In the genomic region with DNA sequence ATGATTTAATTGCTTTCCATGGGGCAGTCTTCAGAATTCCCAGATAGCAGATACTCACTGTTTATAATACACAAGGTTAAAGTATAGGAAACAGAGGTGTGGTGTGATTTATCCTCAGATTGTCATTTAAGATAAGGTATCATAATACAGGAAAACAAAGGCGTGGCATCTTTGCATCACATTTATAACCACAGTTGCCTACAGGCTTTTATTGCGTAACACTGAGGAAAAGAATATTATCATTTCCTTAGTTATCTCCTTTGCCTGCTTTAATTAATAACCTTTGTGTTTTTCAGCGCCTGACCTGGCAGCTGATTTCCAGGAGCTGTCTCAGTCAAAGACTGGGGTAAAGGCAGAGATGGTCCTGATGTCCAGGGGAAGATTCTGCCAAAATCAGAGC, we compare ENCODE assay signal across 15 cellular contexts.
DNase-seq lines count a peak whose midpoint lies in the region; FAIRE-seq and TF ChIP-seq lines count a peak whose summit lies in the region.
"Had no signal": no experiment of that assay in that cellular context is flagged by ENCODE, and none has a peak within 500 bp of the region (broad histone marks: within the 10 kb centered on the region; RNA-seq: fewer than 3 reads in every experiment).

No MANE protein-coding gene starts in this region.

- WGBS in suprapubic skin: 45% methylated on average over 3 of the region's 3 CpGs

- no peaks in the 10 kb centered on the region for H3K36me3 Mint-ChIP-seq in MCF 10A (ENCODE audit: insufficient read depth, unreplicated experiment)
- H3K36me3 Mint-ChIP-seq: CD4-positive, CD25-positive, alpha-beta regulatory T cell had no signal

- TF ChIP-seq EP300 in suprapubic skin (IDR thresholded peaks at IDR 0.05): no peak

- H3K36me3 ChIP-seq in breast epithelium: no peaks in the 10 kb centered on the region
- no peaks in the 10 kb centered on the region for H3K36me3 ChIP-seq in suprapubic skin
- H3K36me3 ChIP-seq: BLaER1 treated with 17β-estradiol and CSF1 and Interleukin-3, amounts not matched to agents 10 nM and 100 nM had no signal

- H3K27ac Mint-ChIP-seq in MCF 10A (ENCODE audit: low read depth, unreplicated experiment): no peak overlapping the region
- H3K27ac Mint-ChIP-seq: CD4-positive, CD25-positive, alpha-beta regulatory T cell; HFFc6 had no signal

- POLR2A ChIA-PET in MCF 10A (lab: Yijun Ruan, JAX): no interaction called here

- no TSS peak for BruUV-seq in MCF 10A (replicated peaks; lab: Mats Ljungman, UMichigan)

- H3K9me3 Mint-ChIP-seq in MCF 10A (ENCODE audit: unreplicated experiment): no peaks in the 10 kb centered on the region
- H3K9me3 Mint-ChIP-seq: CD4-positive, CD25-positive, alpha-beta regulatory T cell; HFFc6 had no signal

- TF ChIP-seq CTCF in MCF 10A (IDR thresholded peaks at IDR 0.05; ENCODE audit: unreplicated experiment): no peak
- no peak for TF ChIP-seq CTCF in breast epithelium (IDR thresholded peaks at IDR 0.05)
- TF ChIP-seq CTCF in epithelial cell of esophagus (IDR thresholded peaks at IDR 0.05; ENCODE audit: insufficient read depth, low read depth, low read length, missing control alignments): no peak
- TF ChIP-seq CTCF in suprapubic skin (IDR thresholded peaks at IDR 0.05): no peak

- peaks cover 6% of the 10 kb centered on the region for H3K4me1 Mint-ChIP-seq in MCF 10A (ENCODE audit: insufficient read depth, unreplicated experiment)
- H3K4me1 Mint-ChIP-seq: CD4-positive, CD25-positive, alpha-beta regulatory T cell had no signal

- intact Hi-C loops in MCF 10A (cut with micrococcal nuclease): no loop called here
- intact Hi-C loops in breast epithelium (cut with DNase I; ENCODE audit: low total_unique reads): no loop called here

- DNase-seq in MCF 10A (ENCODE audit: unreplicated experiment): peak; percentile 16
- DNase-seq in breast epithelium (ENCODE audit: low spot score in 2 of 2): no peak
- peak; percentile 17 for DNase-seq in SW480 (ENCODE audit: low spot score)
- DNase-seq in epithelial cell of esophagus (ENCODE audit: low read depth): peak; percentile 11
- DNase-seq in GM12892 (ENCODE audit: insufficient read length): no peak
- no peak for DNase-seq in dedifferentiated amniotic fluid mesenchymal stem cell (ENCODE audit: extremely low spot score)
- no peak for DNase-seq in suprapubic skin (ENCODE audit: low spot score in 2 of 2)
- DNase-seq: 8988T; ACHN; CD4-positive, CD25-positive, alpha-beta regulatory T cell; DMS53; GF-D8; HCEC 1CT; HFFc6 had no signal

- no peak overlapping the region for H3K4me3 ChIP-seq in breast epithelium
- no peak overlapping the region for H3K4me3 ChIP-seq in epithelial cell of esophagus (ENCODE audit: low read length)
- no peak overlapping the region for H3K4me3 ChIP-seq in suprapubic skin
- H3K4me3 ChIP-seq: BLaER1 treated with 17β-estradiol and CSF1 and Interleukin-3, amounts not matched to agents 10 nM and 100 nM had no signal

- H3K27ac ChIP-seq in breast epithelium: no peak overlapping the region
- no peak overlapping the region for H3K27ac ChIP-seq in suprapubic skin
- H3K27ac ChIP-seq: BLaER1 treated with 17β-estradiol and CSF1 and Interleukin-3, amounts not matched to agents 10 nM and 100 nM had no signal

- peaks cover 0 to 57% of the 10 kb centered on the region in 2 donors for H3K27me3 ChIP-seq in breast epithelium
- H3K27me3 ChIP-seq in suprapubic skin: no peaks in the 10 kb centered on the region

- peaks cover 49% of the 10 kb centered on the region for H3K27me3 Mint-ChIP-seq in MCF 10A (ENCODE audit: insufficient read depth, unreplicated experiment)

- H3K4me3 Mint-ChIP-seq in MCF 10A (ENCODE audit: unreplicated experiment): no peak overlapping the region
- H3K4me3 Mint-ChIP-seq: CD4-positive, CD25-positive, alpha-beta regulatory T cell; HFFc6 had no signal

- H3K4me1 ChIP-seq in breast epithelium: no peaks in the 10 kb centered on the region
- no peaks in the 10 kb centered on the region for H3K4me1 ChIP-seq in suprapubic skin

- CTCF ChIA-PET in MCF 10A (lab: Yijun Ruan, JAX): no interaction called here

- FAIRE-seq in GM12892 (lab: Jason Lieb, UNC): no peak

- H3K9me3 ChIP-seq in breast epithelium (no peaks in the 10 kb centered on the region), suprapubic skin (no peaks in the 10 kb centered on the region)

- no peak for TF ChIP-seq POLR2A in breast epithelium (IDR thresholded peaks at IDR 0.05)
- TF ChIP-seq POLR2A in GM12892 (IDR thresholded peaks at IDR 0.05; ENCODE audit: low read depth, low read length): no peak
- TF ChIP-seq POLR2A in suprapubic skin (IDR thresholded peaks at IDR 0.05): no peak

Comparison
In these comparisons a context has a peak if more than half of its experiments do, and no peak if none do; other contexts are left out.
1. DNase-seq: peak in MCF 10A (single experiment), SW480 (single experiment) and epithelial cell of esophagus (single experiment); none in breast epithelium (0 of 2), GM12892 (single experiment), dedifferentiated amniotic fluid mesenchymal stem cell (single experiment) and suprapubic skin (0 of 2).